ENCODE assay signal across 13 cellular contexts in genomic region chr9:20553750-20554149, GRCh38.
DNase-seq lines count a peak whose midpoint lies in the region; ATAC-seq and TF ChIP-seq lines count a peak whose summit lies in the region.
"Had no signal": no experiment of that assay in that cellular context is flagged by ENCODE, and none has a peak within 500 bp of the region (broad histone marks: within the 10 kb centered on the region; RNA-seq: fewer than 3 reads in every experiment).

No MANE protein-coding gene starts in this region.

- H3K4me3 Mint-ChIP-seq in Calu3 (ENCODE audit: low read depth, unreplicated experiment) (peak overlapping the region; percentile 30), nephron (no peak overlapping the region)
- H3K4me3 Mint-ChIP-seq in activated naive CD8-positive, alpha-beta T cell = peak overlapping the region; percentile 31
- H3K4me3 Mint-ChIP-seq: IgD-negative memory B cell had no signal

- no peaks in the 10 kb centered on the region for H3K27me3 Mint-ChIP-seq in Calu3 (ENCODE audit: unreplicated experiment)
- H3K27me3 Mint-ChIP-seq in activated naive CD8-positive, alpha-beta T cell = no peaks in the 10 kb centered on the region
- H3K27me3 Mint-ChIP-seq in nephron (ENCODE audit: low read depth) = no peaks in the 10 kb centered on the region

- H3K9me3 Mint-ChIP-seq in Calu3 (ENCODE audit: low read depth, unreplicated experiment) (no peaks in the 10 kb centered on the region), nephron (no peaks in the 10 kb centered on the region)
- H3K9me3 Mint-ChIP-seq in activated naive CD8-positive, alpha-beta T cell (ENCODE audit: low read depth) = no peaks in the 10 kb centered on the region
- H3K9me3 Mint-ChIP-seq: IgD-negative memory B cell had no signal

- no TSS peak for BruUV-seq in Calu3 (replicated peaks; lab: Mats Ljungman, UMichigan)

- peaks cover 57% of the 10 kb centered on the region for H3K4me1 Mint-ChIP-seq in Calu3 (ENCODE audit: low read depth, unreplicated experiment)
- peaks cover 82% of the 10 kb centered on the region for H3K4me1 Mint-ChIP-seq in activated naive CD8-positive, alpha-beta T cell (ENCODE audit: low read depth)
- H3K4me1 Mint-ChIP-seq in nephron = peaks cover 37% of the 10 kb centered on the region

- H3K27ac Mint-ChIP-seq in Calu3 (ENCODE audit: unreplicated experiment) (peak overlapping the region; percentile 35), nephron (peak overlapping the region in 2 of 3 experiments; percentile 3 to 82)
- H3K27ac Mint-ChIP-seq in activated naive CD8-positive, alpha-beta T cell = peak overlapping the region; percentile 70
- H3K27ac Mint-ChIP-seq: IgD-negative memory B cell had no signal

- intact Hi-C loops in Calu3 (cut with micrococcal nuclease; ENCODE audit: unreplicated experiment) = loop anchor here (1.0 to 5.0 kb wide), 5 partner anchors 17 to 196 kb away; partner anchors contain the start of gene MLLT3

- no peak for DNase-seq in Calu3
- peak; percentile 23 for DNase-seq in HT-29 (ENCODE audit: low spot score)
- DNase-seq in activated gamma-delta T cell (lab: John Stamatoyannopoulos, UW) = no peak
- no peak for DNase-seq in stimulated activated CD4-positive, alpha-beta T cell treated with anti-CD3 and anti-CD28 coated beads, Interleukin-1b, Interleukin-23, amount 100 ng/mL, for 48 hours
- DNase-seq: activated CD4-positive, alpha-beta T cell treated with anti-CD3 and anti-CD28 coated beads for 4 hours; cerebellar nuclear complex; mucosa of descending colon; NCI-H1105 treated with DMSO at 0.1 percent for 48 hours; NCI-H345 had no signal

- TF ChIP-seq CTCF in Calu3 (IDR thresholded peaks at IDR 0.05; ENCODE audit: unreplicated experiment) (no peak), nephron (IDR thresholded peaks at IDR 0.05; ENCODE audit: unreplicated experiment in 3 of 3) (no peak)

- H3K36me3 Mint-ChIP-seq in Calu3 (ENCODE audit: insufficient read depth, unreplicated experiment) = peaks cover 18% of the 10 kb centered on the region
- peaks cover 10% of the 10 kb centered on the region for H3K36me3 Mint-ChIP-seq in activated naive CD8-positive, alpha-beta T cell
- no peaks in the 10 kb centered on the region for H3K36me3 Mint-ChIP-seq in nephron (ENCODE audit: low read depth)

- CTCF ChIA-PET in Calu3 (lab: Charles Lee) = interaction anchor here (0.6 to 1.8 kb wide), 2 partner anchors 57 to 69 kb away, joined by 3 to 7 read pairs; partner anchors contain the start of gene MLLT3

- no peak for ATAC-seq in GM18511 (IDR thresholded peaks at IDR 0.05; ENCODE audit: unreplicated experiment)

Comparison
In these comparisons a context has a peak if more than half of its experiments do, and no peak if none do; other contexts are left out.
1. H3K4me3 Mint-ChIP-seq: peak in Calu3 (single experiment) and activated naive CD8-positive, alpha-beta T cell (single experiment); none in nephron (0 of 3).
2. Peak in every context shown above with its lines, with median percentiles within 50 percentile points of each other: H3K27ac Mint-ChIP-seq.